In the genomic region with DNA sequence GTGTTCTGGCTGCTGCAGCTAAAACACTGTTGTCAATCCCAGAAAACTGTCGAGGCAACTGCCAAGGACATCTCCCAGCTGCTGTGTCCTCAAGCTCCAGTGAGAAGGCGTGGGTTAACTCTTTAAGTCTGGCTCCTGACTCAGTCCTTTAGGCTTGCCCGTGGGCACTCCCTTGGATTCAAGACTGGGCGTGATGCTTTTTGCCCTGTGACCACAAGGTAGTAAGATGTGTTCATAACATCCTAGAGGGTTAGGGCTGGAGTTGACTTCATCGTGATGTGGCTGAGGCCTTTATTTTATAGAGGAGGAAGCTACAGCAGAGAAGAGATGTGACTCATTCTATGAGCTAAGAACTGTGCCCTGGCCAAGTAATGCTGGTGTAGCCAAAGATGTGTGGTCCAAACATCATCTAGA, we compare ENCODE assay signal across 15 cellular contexts. TPM values are rescaled to one million over a fixed set of nuclear protein-coding genes. Genes with fewer than 3 reads are reported as not detected.
DNase-seq lines count a peak whose midpoint lies in the region; ATAC-seq and TF ChIP-seq lines count a peak whose summit lies in the region.
"Had no signal": no experiment of that assay in that cellular context is flagged by ENCODE, and none has a peak within 500 bp of the region (broad histone marks: within the 10 kb centered on the region; RNA-seq: fewer than 3 reads in every experiment).

No MANE protein-coding gene starts in this region.

- no peaks in the 10 kb centered on the region for H3K27me3 ChIP-seq in mucosa of rectum (ENCODE audit: control insufficient read depth in 2 of 2, insufficient read depth in 2 of 2, low read length in 2 of 2)

- no peaks in the 10 kb centered on the region for H3K9me3 Mint-ChIP-seq in activated T-helper 1 cell treated with anti-CD3 and anti-CD28 coated beads, Interleukin-12 subunit alpha, Interleukin-12 subunit beta, Interleukin-2, Interleukin-4 antibody, amounts not matched to agents 30 ng/mL and 10 ng/mL and 1 ng/mL, durations not matched to agents 14 hours and 24 hours and 36 hours

- H3K27me3 Mint-ChIP-seq in activated T-helper 1 cell treated with anti-CD3 and anti-CD28 coated beads, Interleukin-12 subunit alpha, Interleukin-12 subunit beta, Interleukin-2, Interleukin-4 antibody, amounts not matched to agents 30 ng/mL and 10 ng/mL and 1 ng/mL, durations not matched to agents 14 hours and 24 hours and 36 hours (ENCODE audit: insufficient read depth) = peaks cover 4% of the 10 kb centered on the region

- peak; percentile 22 for DNase-seq in AG09319 (ENCODE audit: extremely low read depth, low read depth)
- peak; percentile 40 for DNase-seq in MV-4-11 (lab: John Stamatoyannopoulos, UW)
- DNase-seq in epithelial cell of esophagus (ENCODE audit: low read depth) = peak; percentile 88
- DNase-seq in stimulated activated CD4-positive, alpha-beta T cell treated with anti-CD3 and anti-CD28 coated beads, Interleukin-4, amount 100 ng/mL, for 24 hours = no peak
- no peak for DNase-seq in activated T-helper 1 cell treated with anti-CD3 and anti-CD28 coated beads, Interleukin-12 subunit alpha, Interleukin-12 subunit beta, Interleukin-2, Interleukin-4 antibody, amounts not matched to agents 30 ng/mL and 10 ng/mL and 1 ng/mL, durations not matched to agents 14 hours and 24 hours and 36 hours (ENCODE audit: low spot score)
- no peak for DNase-seq in mucosa of gallbladder (ENCODE audit: low spot score)
- DNase-seq: activated CD4-positive, CD25-positive, alpha-beta regulatory T cell treated with anti-CD3 and anti-CD28 coated beads, Interleukin-2, amount 50 U/mL, for 72 hours; activated naive CD4-positive, alpha-beta T cell; CD4-positive, CD25-positive, alpha-beta regulatory T cell; occipital lobe; RPMI8226 had no signal

- no peaks in the 10 kb centered on the region for H3K4me1 ChIP-seq in mucosa of rectum (ENCODE audit: control insufficient read depth in 2 of 2, insufficient read depth in 2 of 2, low read length in 2 of 2)

- H3K4me3 Mint-ChIP-seq in activated T-helper 1 cell treated with anti-CD3 and anti-CD28 coated beads, Interleukin-12 subunit alpha, Interleukin-12 subunit beta, Interleukin-2, Interleukin-4 antibody, amounts not matched to agents 30 ng/mL and 10 ng/mL and 1 ng/mL, durations not matched to agents 14 hours and 24 hours and 36 hours = no peak overlapping the region
- H3K4me3 Mint-ChIP-seq: CD4-positive, CD25-positive, alpha-beta regulatory T cell had no signal

- intact Hi-C loops in activated T-helper 1 cell treated with anti-CD3 and anti-CD28 coated beads, Interleukin-12 subunit alpha, Interleukin-12 subunit beta, Interleukin-2, Interleukin-4 antibody, amounts not matched to agents 30 ng/mL and 10 ng/mL and 1 ng/mL, durations not matched to agents 14 hours and 24 hours and 36 hours (cut with micrococcal nuclease) = no loop called here

- H3K9me3 ChIP-seq in mucosa of rectum (ENCODE audit: control insufficient read depth in 2 of 2, low read length in 2 of 2) = no peaks in the 10 kb centered on the region
- H3K9me3 ChIP-seq: thoracic aorta had no signal

- no peaks in the 10 kb centered on the region for H3K36me3 Mint-ChIP-seq in activated T-helper 1 cell treated with anti-CD3 and anti-CD28 coated beads, Interleukin-12 subunit alpha, Interleukin-12 subunit beta, Interleukin-2, Interleukin-4 antibody, amounts not matched to agents 30 ng/mL and 10 ng/mL and 1 ng/mL, durations not matched to agents 14 hours and 24 hours and 36 hours (ENCODE audit: low read depth)
- H3K36me3 Mint-ChIP-seq: CD4-positive, CD25-positive, alpha-beta regulatory T cell had no signal

- no peak overlapping the region for H3K4me3 ChIP-seq in epithelial cell of esophagus (ENCODE audit: low read length)
- H3K4me3 ChIP-seq in mucosa of rectum (ENCODE audit: low read length in 2 of 2) = no peak overlapping the region
- H3K4me3 ChIP-seq: thoracic aorta had no signal

- ATAC-seq in HG02798 (IDR thresholded peaks at IDR 0.05; ENCODE audit: poor library complexity, unreplicated experiment) = no peak

- H3K36me3 ChIP-seq in mucosa of rectum (ENCODE audit: control insufficient read depth in 2 of 2, insufficient read depth in 2 of 2, low read length in 2 of 2) = no peaks in the 10 kb centered on the region
- H3K36me3 ChIP-seq: thoracic aorta had no signal

- no peak overlapping the region for H3K9ac ChIP-seq in mucosa of rectum (ENCODE audit: low read depth in 1 of 2, low read length in 2 of 2)

- no peak overlapping the region for H3K27ac Mint-ChIP-seq in activated T-helper 1 cell treated with anti-CD3 and anti-CD28 coated beads, Interleukin-12 subunit alpha, Interleukin-12 subunit beta, Interleukin-2, Interleukin-4 antibody, amounts not matched to agents 30 ng/mL and 10 ng/mL and 1 ng/mL, durations not matched to agents 14 hours and 24 hours and 36 hours
- H3K27ac Mint-ChIP-seq: CD4-positive, CD25-positive, alpha-beta regulatory T cell had no signal

- H3K4me1 Mint-ChIP-seq in activated T-helper 1 cell treated with anti-CD3 and anti-CD28 coated beads, Interleukin-12 subunit alpha, Interleukin-12 subunit beta, Interleukin-2, Interleukin-4 antibody, amounts not matched to agents 30 ng/mL and 10 ng/mL and 1 ng/mL, durations not matched to agents 14 hours and 24 hours and 36 hours (ENCODE audit: low read depth) = no peaks in the 10 kb centered on the region
- H3K4me1 Mint-ChIP-seq: CD4-positive, CD25-positive, alpha-beta regulatory T cell had no signal

- peak overlapping the region; percentile 38 to 62 for H3K27ac ChIP-seq in mucosa of rectum (ENCODE audit: low read depth in 2 of 2, low read length in 2 of 2)
- H3K27ac ChIP-seq: thoracic aorta had no signal

- TF ChIP-seq CTCF in AG09319 (IDR thresholded peaks at IDR 0.05; ENCODE audit: low read depth, low read length) = no peak
- TF ChIP-seq CTCF in epithelial cell of esophagus (IDR thresholded peaks at IDR 0.05; ENCODE audit: insufficient read depth, low read depth, low read length, missing control alignments) = no peak

RNA-seq across cellular contexts. Expression of a gene that starts 50.9 kb away (rescaled TPM):
- total RNA-seq in activated T-helper 1 cell treated with anti-CD3 and anti-CD28 coated beads, Interleukin-12 subunit alpha, Interleukin-12 subunit beta, Interleukin-2, Interleukin-4 antibody, amounts not matched to agents 30 ng/mL and 10 ng/mL and 1 ng/mL, durations not matched to agents 14 hours and 24 hours and 36 hours = not detected in 2 replicates
- 1.2 TPM for total RNA-seq in mucosa of gallbladder
- total RNA-seq: kidney epithelial cell, thoracic aorta had no signal

Comparison
In these comparisons a context has a peak if more than half of its experiments do, and no peak if none do; other contexts are left out.
1. DNase-seq: peak in AG09319 (single experiment), MV-4-11 (single experiment) and epithelial cell of esophagus (single experiment); none in stimulated activated CD4-positive, alpha-beta T cell treated with anti-CD3 and anti-CD28 coated beads, Interleukin-4, amount 100 ng/mL, for 24 hours (single experiment), activated T-helper 1 cell treated with anti-CD3 and anti-CD28 coated beads, Interleukin-12 subunit alpha, Interleukin-12 subunit beta, Interleukin-2, Interleukin-4 antibody, amounts not matched to agents 30 ng/mL and 10 ng/mL and 1 ng/mL, durations not matched to agents 14 hours and 24 hours and 36 hours (single experiment) and mucosa of gallbladder (single experiment).